ENCODE assay signal across 1 cellular context in the genomic region with DNA sequence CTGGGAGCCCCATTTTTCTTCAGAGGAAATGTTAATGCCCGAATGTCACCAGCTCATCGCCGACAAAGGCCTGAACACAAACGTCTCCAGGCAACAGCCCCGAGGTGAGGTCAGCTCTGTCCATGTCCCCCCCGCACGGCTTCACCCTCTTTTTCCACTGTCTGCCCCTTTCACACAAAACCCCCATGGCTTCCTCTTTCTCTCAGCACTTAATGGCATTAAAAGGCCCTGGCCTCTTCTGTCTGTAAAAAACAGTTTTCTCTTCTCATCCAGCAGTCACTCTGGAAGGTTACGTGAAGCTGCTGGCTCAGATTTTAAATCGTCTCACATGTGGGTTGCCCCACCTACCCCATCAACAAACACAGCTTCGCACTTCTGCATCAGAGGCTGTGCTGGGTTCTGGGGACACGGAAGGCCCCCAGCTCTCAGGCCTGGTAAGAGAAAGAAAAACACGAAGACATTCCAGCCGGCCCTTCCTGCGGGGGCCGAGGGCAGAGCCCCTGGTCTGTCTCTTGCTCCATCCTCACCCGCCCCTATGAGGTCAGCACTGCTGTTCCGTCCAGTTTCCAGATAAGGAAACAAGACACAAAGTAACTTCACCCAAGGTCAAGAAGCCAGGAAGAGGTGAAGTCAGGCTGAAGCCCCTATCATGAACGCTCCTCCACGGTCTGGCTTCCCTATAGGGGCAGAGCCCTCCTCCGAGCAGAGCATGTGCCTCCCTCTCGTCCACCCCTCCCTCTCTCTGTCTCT.
TF ChIP-seq lines count a peak whose summit lies in the region.

No MANE protein-coding gene starts in this region.

TF ChIP-seq in SK-N-SH, 30 proteins besides CTCF, POLR2A, EP300 and RAD21 (continued from another document):
- TF ChIP-seq, protein P1, sequence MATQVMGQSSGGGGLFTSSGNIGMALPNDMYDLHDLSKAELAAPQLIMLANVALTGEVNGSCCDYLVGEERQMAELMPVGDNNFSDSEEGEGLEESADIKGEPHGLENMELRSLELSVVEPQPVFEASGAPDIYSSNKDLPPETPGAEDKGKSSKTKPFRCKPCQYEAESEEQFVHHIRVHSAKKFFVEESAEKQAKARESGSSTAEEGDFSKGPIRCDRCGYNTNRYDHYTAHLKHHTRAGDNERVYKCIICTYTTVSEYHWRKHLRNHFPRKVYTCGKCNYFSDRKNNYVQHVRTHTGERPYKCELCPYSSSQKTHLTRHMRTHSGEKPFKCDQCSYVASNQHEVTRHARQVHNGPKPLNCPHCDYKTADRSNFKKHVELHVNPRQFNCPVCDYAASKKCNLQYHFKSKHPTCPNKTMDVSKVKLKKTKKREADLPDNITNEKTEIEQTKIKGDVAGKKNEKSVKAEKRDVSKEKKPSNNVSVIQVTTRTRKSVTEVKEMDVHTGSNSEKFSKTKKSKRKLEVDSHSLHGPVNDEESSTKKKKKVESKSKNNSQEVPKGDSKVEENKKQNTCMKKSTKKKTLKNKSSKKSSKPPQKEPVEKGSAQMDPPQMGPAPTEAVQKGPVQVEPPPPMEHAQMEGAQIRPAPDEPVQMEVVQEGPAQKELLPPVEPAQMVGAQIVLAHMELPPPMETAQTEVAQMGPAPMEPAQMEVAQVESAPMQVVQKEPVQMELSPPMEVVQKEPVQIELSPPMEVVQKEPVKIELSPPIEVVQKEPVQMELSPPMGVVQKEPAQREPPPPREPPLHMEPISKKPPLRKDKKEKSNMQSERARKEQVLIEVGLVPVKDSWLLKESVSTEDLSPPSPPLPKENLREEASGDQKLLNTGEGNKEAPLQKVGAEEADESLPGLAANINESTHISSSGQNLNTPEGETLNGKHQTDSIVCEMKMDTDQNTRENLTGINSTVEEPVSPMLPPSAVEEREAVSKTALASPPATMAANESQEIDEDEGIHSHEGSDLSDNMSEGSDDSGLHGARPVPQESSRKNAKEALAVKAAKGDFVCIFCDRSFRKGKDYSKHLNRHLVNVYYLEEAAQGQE (IDR thresholded peaks at IDR 0.05; ENCODE audit: low read depth, low read length) = no peak
- no peak for TF ChIP-seq NRF1 (IDR thresholded peaks at IDR 0.05; ENCODE audit: low read depth, low read length)
- no peak for TF ChIP-seq FOSL2 (IDR thresholded peaks at IDR 0.05; ENCODE audit: borderline replicate concordance, low read depth)
- TF ChIP-seq, protein P2, sequence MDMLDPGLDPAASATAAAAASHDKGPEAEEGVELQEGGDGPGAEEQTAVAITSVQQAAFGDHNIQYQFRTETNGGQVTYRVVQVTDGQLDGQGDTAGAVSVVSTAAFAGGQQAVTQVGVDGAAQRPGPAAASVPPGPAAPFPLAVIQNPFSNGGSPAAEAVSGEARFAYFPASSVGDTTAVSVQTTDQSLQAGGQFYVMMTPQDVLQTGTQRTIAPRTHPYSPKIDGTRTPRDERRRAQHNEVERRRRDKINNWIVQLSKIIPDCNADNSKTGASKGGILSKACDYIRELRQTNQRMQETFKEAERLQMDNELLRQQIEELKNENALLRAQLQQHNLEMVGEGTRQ (IDR thresholded peaks at IDR 0.05; ENCODE audit: borderline replicate concordance, low read depth, low read length) = no peak
- no peak for TF ChIP-seq ELF1 (IDR thresholded peaks at IDR 0.05)
- TF ChIP-seq RFX5 (IDR thresholded peaks at IDR 0.05; ENCODE audit: low read length) = no peak
- TF ChIP-seq, protein P3, sequence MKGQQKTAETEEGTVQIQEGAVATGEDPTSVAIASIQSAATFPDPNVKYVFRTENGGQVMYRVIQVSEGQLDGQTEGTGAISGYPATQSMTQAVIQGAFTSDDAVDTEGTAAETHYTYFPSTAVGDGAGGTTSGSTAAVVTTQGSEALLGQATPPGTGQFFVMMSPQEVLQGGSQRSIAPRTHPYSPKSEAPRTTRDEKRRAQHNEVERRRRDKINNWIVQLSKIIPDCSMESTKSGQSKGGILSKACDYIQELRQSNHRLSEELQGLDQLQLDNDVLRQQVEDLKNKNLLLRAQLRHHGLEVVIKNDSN (IDR thresholded peaks at IDR 0.05; ENCODE audit: borderline replicate concordance, low read depth) = no peak
- no peak for TF ChIP-seq CHD2 (IDR thresholded peaks at IDR 0.05; ENCODE audit: low read length, partially characterized antibody)
- no peak for TF ChIP-seq SIN3A (IDR thresholded peaks at IDR 0.05; ENCODE audit: borderline replicate concordance, low read depth, low read length)
- no peak for TF ChIP-seq GABPA (IDR thresholded peaks at IDR 0.05; ENCODE audit: low read depth)
- no peak for TF ChIP-seq POLR2AphosphoS5 (IDR thresholded peaks at IDR 0.05; ENCODE audit: low read depth, low read length)
